Comparison of ENCODE assay signal across 1 cellular context in the genomic region with DNA sequence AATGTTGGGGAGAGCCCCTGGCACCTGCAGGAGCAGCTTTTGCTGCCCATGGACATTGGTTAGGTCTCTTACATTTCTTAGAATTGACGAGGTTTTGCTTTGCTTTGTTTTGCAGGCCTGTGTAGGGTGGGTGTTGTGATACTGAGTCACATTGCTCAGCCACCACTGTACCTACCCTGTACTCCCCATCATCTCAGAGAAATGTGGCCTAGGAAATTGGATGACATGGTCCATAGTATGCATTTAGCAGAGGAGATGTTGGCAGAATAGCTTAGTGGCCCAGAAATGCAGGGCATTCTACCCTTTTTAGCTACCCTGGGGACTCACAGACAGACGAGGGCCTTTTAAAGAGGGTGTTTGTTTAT.
TF ChIP-seq lines count a peak whose summit lies in the region.

No MANE protein-coding gene starts in this region.

TF ChIP-seq in HCT116, 20 proteins besides CTCF, POLR2A, EP300 and RAD21:
- no peak for TF ChIP-seq SIN3A (IDR thresholded peaks at IDR 0.05; ENCODE audit: low read depth)
- no peak for TF ChIP-seq ELF1 (IDR thresholded peaks at IDR 0.05; ENCODE audit: borderline replicate concordance, low read depth)
- TF ChIP-seq SP1 (IDR thresholded peaks at IDR 0.05; ENCODE audit: low read depth), result no peak
- TF ChIP-seq, protein P1, sequence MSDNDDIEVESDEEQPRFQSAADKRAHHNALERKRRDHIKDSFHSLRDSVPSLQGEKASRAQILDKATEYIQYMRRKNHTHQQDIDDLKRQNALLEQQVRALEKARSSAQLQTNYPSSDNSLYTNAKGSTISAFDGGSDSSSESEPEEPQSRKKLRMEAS (IDR thresholded peaks at IDR 0.05), result no peak
- no peak for TF ChIP-seq JUND (IDR thresholded peaks at IDR 0.05)
- no peak for TF ChIP-seq SRF (IDR thresholded peaks at IDR 0.05; ENCODE audit: low read depth)
- TF ChIP-seq ZNF274 (IDR thresholded peaks at IDR 0.05; ENCODE audit: low read depth, low read length), result no peak
- TF ChIP-seq, protein P2, sequence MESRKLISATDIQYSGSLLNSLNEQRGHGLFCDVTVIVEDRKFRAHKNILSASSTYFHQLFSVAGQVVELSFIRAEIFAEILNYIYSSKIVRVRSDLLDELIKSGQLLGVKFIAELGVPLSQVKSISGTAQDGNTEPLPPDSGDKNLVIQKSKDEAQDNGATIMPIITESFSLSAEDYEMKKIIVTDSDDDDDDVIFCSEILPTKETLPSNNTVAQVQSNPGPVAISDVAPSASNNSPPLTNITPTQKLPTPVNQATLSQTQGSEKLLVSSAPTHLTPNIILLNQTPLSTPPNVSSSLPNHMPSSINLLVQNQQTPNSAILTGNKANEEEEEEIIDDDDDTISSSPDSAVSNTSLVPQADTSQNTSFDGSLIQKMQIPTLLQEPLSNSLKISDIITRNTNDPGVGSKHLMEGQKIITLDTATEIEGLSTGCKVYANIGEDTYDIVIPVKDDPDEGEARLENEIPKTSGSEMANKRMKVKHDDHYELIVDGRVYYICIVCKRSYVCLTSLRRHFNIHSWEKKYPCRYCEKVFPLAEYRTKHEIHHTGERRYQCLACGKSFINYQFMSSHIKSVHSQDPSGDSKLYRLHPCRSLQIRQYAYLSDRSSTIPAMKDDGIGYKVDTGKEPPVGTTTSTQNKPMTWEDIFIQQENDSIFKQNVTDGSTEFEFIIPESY (IDR thresholded peaks at IDR 0.05; ENCODE audit: extremely low read depth, insufficient replicate concordance, low read length), result no peak
